ENCODE assay signal across 1 cellular context in the genomic region with DNA sequence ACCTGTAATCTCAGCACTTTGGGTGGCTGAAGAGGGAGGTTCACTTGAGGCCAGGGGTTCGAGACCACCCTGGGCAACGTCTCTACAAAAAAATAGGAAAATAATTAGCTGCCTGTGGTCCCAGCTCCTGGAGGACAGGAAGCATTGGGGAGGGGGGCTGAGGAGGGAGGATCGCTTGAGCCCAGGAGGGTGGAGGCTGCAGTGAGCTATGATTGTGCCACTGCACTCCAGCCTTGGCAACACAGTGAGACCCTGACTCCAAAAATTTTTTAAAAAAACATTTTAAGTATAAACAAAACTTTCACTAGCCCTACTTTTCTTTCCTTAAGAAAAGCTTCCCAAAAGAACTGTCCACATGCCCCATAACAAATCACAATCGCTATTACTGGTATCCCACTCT.
TF ChIP-seq lines count a peak whose summit lies in the region.

No MANE protein-coding gene starts in this region.

TF ChIP-seq in GM23338, 12 proteins besides CTCF, POLR2A, EP300 and RAD21:
- TF ChIP-seq EZH2phosphoT487 (IDR thresholded peaks at IDR 0.05; ENCODE audit: unreplicated experiment) (no peak), NANOG (IDR thresholded peaks at IDR 0.05; ENCODE audit: borderline replicate concordance) (no peak), ZNF331 (CRISPR knock-in tag; IDR thresholded peaks at IDR 0.05; ENCODE audit: low read depth) (no peak), EZH2 (IDR thresholded peaks at IDR 0.05; ENCODE audit: low read depth, unreplicated experiment) (no peak), JUNB (IDR thresholded peaks at IDR 0.05; ENCODE audit: unreplicated experiment) (no peak), POLR2AphosphoS5 (IDR thresholded peaks at IDR 0.05; ENCODE audit: low read depth) (no peak), CREB1 (CRISPR knock-in tag; IDR thresholded peaks at IDR 0.05; ENCODE audit: low read depth) (no peak)
- TF ChIP-seq, protein P1, sequence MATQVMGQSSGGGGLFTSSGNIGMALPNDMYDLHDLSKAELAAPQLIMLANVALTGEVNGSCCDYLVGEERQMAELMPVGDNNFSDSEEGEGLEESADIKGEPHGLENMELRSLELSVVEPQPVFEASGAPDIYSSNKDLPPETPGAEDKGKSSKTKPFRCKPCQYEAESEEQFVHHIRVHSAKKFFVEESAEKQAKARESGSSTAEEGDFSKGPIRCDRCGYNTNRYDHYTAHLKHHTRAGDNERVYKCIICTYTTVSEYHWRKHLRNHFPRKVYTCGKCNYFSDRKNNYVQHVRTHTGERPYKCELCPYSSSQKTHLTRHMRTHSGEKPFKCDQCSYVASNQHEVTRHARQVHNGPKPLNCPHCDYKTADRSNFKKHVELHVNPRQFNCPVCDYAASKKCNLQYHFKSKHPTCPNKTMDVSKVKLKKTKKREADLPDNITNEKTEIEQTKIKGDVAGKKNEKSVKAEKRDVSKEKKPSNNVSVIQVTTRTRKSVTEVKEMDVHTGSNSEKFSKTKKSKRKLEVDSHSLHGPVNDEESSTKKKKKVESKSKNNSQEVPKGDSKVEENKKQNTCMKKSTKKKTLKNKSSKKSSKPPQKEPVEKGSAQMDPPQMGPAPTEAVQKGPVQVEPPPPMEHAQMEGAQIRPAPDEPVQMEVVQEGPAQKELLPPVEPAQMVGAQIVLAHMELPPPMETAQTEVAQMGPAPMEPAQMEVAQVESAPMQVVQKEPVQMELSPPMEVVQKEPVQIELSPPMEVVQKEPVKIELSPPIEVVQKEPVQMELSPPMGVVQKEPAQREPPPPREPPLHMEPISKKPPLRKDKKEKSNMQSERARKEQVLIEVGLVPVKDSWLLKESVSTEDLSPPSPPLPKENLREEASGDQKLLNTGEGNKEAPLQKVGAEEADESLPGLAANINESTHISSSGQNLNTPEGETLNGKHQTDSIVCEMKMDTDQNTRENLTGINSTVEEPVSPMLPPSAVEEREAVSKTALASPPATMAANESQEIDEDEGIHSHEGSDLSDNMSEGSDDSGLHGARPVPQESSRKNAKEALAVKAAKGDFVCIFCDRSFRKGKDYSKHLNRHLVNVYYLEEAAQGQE (IDR thresholded peaks at IDR 0.05; ENCODE audit: unreplicated experiment), result no peak
- TF ChIP-seq, protein P2, sequence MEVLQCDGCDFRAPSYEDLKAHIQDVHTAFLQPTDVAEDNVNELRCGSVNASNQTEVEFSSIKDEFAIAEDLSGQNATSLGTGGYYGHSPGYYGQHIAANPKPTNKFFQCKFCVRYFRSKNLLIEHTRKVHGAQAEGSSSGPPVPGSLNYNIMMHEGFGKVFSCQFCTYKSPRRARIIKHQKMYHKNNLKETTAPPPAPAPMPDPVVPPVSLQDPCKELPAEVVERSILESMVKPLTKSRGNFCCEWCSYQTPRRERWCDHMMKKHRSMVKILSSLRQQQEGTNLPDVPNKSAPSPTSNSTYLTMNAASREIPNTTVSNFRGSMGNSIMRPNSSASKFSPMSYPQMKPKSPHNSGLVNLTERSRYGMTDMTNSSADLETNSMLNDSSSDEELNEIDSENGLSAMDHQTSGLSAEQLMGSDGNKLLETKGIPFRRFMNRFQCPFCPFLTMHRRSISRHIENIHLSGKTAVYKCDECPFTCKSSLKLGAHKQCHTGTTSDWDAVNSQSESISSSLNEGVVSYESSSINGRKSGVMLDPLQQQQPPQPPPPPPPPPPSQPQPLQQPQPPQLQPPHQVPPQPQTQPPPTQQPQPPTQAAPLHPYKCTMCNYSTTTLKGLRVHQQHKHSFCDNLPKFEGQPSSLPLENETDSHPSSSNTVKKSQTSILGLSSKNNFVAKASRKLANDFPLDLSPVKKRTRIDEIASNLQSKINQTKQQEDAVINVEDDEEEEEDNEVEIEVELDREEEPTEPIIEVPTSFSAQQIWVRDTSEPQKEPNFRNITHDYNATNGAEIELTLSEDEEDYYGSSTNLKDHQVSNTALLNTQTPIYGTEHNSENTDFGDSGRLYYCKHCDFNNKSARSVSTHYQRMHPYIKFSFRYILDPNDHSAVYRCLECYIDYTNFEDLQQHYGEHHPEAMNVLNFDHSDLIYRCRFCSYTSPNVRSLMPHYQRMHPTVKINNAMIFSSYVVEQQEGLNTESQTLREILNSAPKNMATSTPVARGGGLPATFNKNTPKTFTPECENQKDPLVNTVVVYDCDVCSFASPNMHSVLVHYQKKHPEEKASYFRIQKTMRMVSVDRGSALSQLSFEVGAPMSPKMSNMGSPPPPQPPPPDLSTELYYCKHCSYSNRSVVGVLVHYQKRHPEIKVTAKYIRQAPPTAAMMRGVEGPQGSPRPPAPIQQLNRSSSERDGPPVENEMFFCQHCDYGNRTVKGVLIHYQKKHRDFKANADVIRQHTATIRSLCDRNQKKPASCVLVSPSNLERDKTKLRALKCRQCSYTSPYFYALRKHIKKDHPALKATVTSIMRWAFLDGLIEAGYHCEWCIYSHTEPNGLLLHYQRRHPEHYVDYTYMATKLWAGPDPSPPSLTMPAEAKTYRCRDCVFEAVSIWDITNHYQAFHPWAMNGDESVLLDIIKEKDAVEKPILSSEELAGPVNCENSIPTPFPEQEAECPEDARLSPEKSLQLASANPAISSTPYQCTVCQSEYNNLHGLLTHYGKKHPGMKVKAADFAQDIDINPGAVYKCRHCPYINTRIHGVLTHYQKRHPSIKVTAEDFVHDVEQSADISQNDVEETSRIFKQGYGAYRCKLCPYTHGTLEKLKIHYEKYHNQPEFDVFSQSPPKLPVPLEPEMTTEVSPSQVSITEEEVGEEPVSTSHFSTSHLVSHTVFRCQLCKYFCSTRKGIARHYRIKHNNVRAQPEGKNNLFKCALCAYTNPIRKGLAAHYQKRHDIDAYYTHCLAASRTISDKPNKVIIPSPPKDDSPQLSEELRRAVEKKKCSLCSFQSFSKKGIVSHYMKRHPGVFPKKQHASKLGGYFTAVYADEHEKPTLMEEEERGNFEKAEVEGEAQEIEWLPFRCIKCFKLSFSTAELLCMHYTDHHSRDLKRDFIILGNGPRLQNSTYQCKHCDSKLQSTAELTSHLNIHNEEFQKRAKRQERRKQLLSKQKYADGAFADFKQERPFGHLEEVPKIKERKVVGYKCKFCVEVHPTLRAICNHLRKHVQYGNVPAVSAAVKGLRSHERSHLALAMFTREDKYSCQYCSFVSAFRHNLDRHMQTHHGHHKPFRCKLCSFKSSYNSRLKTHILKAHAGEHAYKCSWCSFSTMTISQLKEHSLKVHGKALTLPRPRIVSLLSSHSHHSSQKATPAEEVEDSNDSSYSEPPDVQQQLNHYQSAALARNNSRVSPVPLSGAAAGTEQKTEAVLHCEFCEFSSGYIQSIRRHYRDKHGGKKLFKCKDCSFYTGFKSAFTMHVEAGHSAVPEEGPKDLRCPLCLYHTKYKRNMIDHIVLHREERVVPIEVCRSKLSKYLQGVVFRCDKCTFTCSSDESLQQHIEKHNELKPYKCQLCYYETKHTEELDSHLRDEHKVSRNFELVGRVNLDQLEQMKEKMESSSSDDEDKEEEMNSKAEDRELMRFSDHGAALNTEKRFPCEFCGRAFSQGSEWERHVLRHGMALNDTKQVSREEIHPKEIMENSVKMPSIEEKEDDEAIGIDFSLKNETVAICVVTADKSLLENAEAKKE (CRISPR knock-in tag; IDR thresholded peaks at IDR 0.05), result no peak
- TF ChIP-seq, protein P3, sequence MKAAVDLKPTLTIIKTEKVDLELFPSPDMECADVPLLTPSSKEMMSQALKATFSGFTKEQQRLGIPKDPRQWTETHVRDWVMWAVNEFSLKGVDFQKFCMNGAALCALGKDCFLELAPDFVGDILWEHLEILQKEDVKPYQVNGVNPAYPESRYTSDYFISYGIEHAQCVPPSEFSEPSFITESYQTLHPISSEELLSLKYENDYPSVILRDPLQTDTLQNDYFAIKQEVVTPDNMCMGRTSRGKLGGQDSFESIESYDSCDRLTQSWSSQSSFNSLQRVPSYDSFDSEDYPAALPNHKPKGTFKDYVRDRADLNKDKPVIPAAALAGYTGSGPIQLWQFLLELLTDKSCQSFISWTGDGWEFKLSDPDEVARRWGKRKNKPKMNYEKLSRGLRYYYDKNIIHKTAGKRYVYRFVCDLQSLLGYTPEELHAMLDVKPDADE (IDR thresholded peaks at IDR 0.05), result no peak
